In the genomic region with DNA sequence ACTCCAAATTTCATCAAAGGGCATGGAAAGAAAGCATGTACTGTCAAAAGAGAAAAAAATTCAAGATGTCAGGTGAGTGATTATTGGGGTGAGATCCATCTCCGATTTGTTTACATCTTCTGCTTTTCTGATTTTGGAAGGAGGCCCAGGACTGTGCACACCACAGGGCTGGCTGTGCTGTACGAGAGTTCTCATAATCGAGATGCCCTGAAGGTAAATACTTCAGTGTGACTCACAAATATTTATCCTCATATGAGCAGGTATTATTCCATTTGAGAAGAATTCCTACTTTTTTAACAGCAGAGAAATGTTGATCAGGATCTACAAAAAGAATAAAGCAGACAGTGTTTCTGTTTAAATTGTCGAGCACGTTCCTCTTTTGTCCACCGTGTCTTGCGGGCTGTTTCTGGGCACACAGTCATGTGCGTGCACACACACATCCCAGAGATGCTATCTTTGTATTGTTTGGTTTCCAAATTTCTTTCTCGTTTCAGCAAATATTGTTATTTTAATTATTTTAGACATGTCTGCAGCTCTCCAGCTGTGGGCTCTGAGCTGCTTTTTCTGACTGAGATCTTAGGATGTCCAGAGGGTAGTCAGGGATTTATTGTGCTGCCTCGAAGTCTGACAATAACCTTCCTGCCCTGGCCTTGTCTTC, we compare ENCODE assay signal across 13 cellular contexts.
A peak's percentile ranks its signal among the peaks of the same experiment; 100 is the strongest.
DNase-seq lines count a peak whose midpoint lies in the region; ATAC-seq and TF ChIP-seq lines count a peak whose summit lies in the region.
"Had no signal": no experiment of that assay in that cellular context is flagged by ENCODE, and none has a peak within 500 bp of the region (broad histone marks: within the 10 kb centered on the region; RNA-seq: fewer than 3 reads in every experiment).

No MANE protein-coding gene starts in this region.

- H3F3A ChIP-seq in PC-9 (ENCODE audit: insufficient read depth, low read depth): peaks cover 38% of the 10 kb centered on the region

- no peaks in the 10 kb centered on the region for H3K27me3 ChIP-seq in PC-9 (ENCODE audit: insufficient read depth, low read depth)
- H3K27me3 ChIP-seq in rectal smooth muscle tissue (ENCODE audit: control insufficient read depth, insufficient read depth, low read length): no peaks in the 10 kb centered on the region
- no peaks in the 10 kb centered on the region for H3K27me3 ChIP-seq in uterus
- H3K27me3 ChIP-seq: gastrocnemius medialis had no signal

- POLR2A ChIA-PET in PC-9 (lab: Charles Lee; ENCODE audit: unreplicated experiment): no interaction called here

- no TSS peak for BruUV-seq in PC-9 (replicated peaks; lab: Mats Ljungman, UMichigan)

- H3K9me2 ChIP-seq in PC-9 (ENCODE audit: insufficient read depth): no peaks in the 10 kb centered on the region

- H3K27ac ChIP-seq in PC-9 (peak overlapping the region; percentile 98), rectal smooth muscle tissue (ENCODE audit: low read depth, low read length) (peak overlapping the region; percentile 34), uterus (peak overlapping the region in 1 of 2 donors; percentile 28)
- H3K27ac ChIP-seq: gastrocnemius medialis had no signal

- H3K36me3 ChIP-seq in PC-9 (ENCODE audit: low read depth): peaks cover 34% of the 10 kb centered on the region; the same call in 1 of the 2 replicates
- peaks cover 6% of the 10 kb centered on the region for H3K36me3 ChIP-seq in rectal smooth muscle tissue (ENCODE audit: control insufficient read depth, insufficient read depth, low read length)
- no peaks in the 10 kb centered on the region for H3K36me3 ChIP-seq in uterus

- CTCF ChIA-PET in PC-9 (lab: Charles Lee): no interaction called here

- no peak for TF ChIP-seq POLR2A in uterus (IDR thresholded peaks at IDR 0.05)

- no peak overlapping the region for H3K9ac ChIP-seq in rectal smooth muscle tissue (ENCODE audit: low read length)

- ATAC-seq in GM18858 (IDR thresholded peaks at IDR 0.05; ENCODE audit: unreplicated experiment): no peak
- ATAC-seq: gastrocnemius medialis, mucosa of descending colon had no signal

- H3K4me2 ChIP-seq in PC-9: peak overlapping the region; percentile 74

- no peaks in the 10 kb centered on the region for H4K20me1 ChIP-seq in PC-9 (ENCODE audit: insufficient read depth)

- H3K9me3 ChIP-seq in PC-9 (ENCODE audit: insufficient read depth, low read depth) (no peaks in the 10 kb centered on the region), uterus (no peaks in the 10 kb centered on the region)
- H3K9me3 ChIP-seq: gastrocnemius medialis, mucosa of descending colon had no signal

- intact Hi-C loops in PC-9 (cut with micrococcal nuclease; ENCODE audit: unreplicated experiment): loop anchor here (1.0 to 5.0 kb wide), 6 partner anchors 32 to 533 kb away; a partner anchor contains a TSS
- intact Hi-C loops in uterus (cut with DNase I; ENCODE audit: low total_unique reads): no loop called here

- no peaks in the 10 kb centered on the region; the same call in 1 of the 2 replicates for H3K79me2 ChIP-seq in PC-9 (ENCODE audit: low read depth)

- H2AFZ ChIP-seq in PC-9: no peak overlapping the region

- TF ChIP-seq CTCF in PC-9 (conservative IDR thresholded peaks at IDR 0.05) (no peak), epithelial cell of esophagus (IDR thresholded peaks at IDR 0.05; ENCODE audit: insufficient read depth, low read depth, low read length, missing control alignments) (no peak), uterus (IDR thresholded peaks at IDR 0.05) (no peak)

- H3K4me1 ChIP-seq in PC-9 (replicated peaks; ENCODE audit: insufficient read depth) (peaks cover 66% of the 10 kb centered on the region), rectal smooth muscle tissue (ENCODE audit: control insufficient read depth, insufficient read depth, low read length) (peaks cover 25% of the 10 kb centered on the region), uterus (peaks cover 0 to 3% of the 10 kb centered on the region in 2 donors)

- DNase-seq in EL: peak; percentile 87
- peak; percentile 62 to 97 for DNase-seq in PC-9
- DNase-seq in epithelial cell of esophagus (ENCODE audit: low read depth): peak; percentile 90
- no peak for DNase-seq in NCI-H524 (lab: John Stamatoyannopoulos, UW)
- no peak for DNase-seq in uterus
- DNase-seq: activated CD4-positive, alpha-beta T cell treated with anti-CD3 and anti-CD28 coated beads for 48 hours; activated T-cell treated with anti-CD3 and anti-CD28 coated beads, Interleukin-2, amount 50 U/mL, for 24 hours; CD4-positive, alpha-beta T cell; gastrocnemius medialis; GDM1; mucosa of descending colon had no signal

- H3K4me3 ChIP-seq in PC-9 (peak overlapping the region; percentile 32; the same call in 1 of the 2 replicates), epithelial cell of esophagus (ENCODE audit: low read length) (no peak overlapping the region), rectal smooth muscle tissue (ENCODE audit: low read length) (no peak overlapping the region), uterus (no peak overlapping the region)
- H3K4me3 ChIP-seq: gastrocnemius medialis, mucosa of descending colon had no signal

Comparison
In these comparisons a context has a peak if more than half of its experiments do, and no peak if none do; other contexts are left out.
1. DNase-seq: peak in EL (single experiment), PC-9 (2 of 2) and epithelial cell of esophagus (single experiment); none in NCI-H524 (0 of 2) and uterus (0 of 2).